ENCODE assay signal across 19 cellular contexts in the genomic region with DNA sequence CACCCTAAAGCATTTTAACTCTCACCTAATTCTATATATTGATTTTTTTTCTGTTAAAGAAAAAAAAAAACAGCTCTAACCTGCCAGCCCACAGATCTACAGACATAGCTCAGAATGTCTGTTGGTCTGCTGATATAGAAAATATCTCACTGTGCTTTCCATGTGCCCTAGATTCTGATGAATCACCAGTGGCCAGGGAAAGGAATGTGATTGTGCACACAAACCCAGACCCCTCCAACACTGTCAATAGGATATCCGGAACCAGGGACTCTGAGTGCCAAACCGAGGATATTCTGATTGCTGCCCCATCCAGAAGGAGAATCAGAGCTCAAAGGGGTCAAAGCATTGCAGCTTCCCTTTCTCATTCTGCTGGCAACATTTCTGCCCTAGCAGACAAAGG. TPM values are rescaled to one million over a fixed set of nuclear protein-coding genes. Genes with fewer than 3 reads are reported as not detected.
DNase-seq lines count a peak whose midpoint lies in the region; ATAC-seq, FAIRE-seq and TF ChIP-seq lines count a peak whose summit lies in the region.
"Had no signal": no experiment of that assay in that cellular context is flagged by ENCODE, and none has a peak within 500 bp of the region (broad histone marks: within the 10 kb centered on the region; RNA-seq: fewer than 3 reads in every experiment).

No MANE protein-coding gene starts in this region.

- H3K4me1 ChIP-seq in HepG2 (ENCODE audit: insufficient read depth, low read length) = peaks cover 8% of the 10 kb centered on the region
- no peaks in the 10 kb centered on the region for H3K4me1 ChIP-seq in right lobe of liver
- H3K4me1 ChIP-seq: A549, Caco-2 had no signal

- no peak for TF ChIP-seq EP300 in HepG2 (IDR thresholded peaks at IDR 0.05; ENCODE audit: low read depth in 2 of 2, low read length in 2 of 2)
- TF ChIP-seq EP300 in HepG2 (CRISPR knock-in tag; IDR thresholded peaks at IDR 0.05; ENCODE audit: borderline replicate concordance) = no peak

- CTCF ChIA-PET in HepG2 (lab: Yijun Ruan, JAX; ENCODE audit: low intra/inter-chr PET ratio, low total read pairs) = no interaction called here

- H3K27me3 ChIP-seq in HepG2 (ENCODE audit: control insufficient read depth in 1 of 2, insufficient read depth in 2 of 2, low read length in 2 of 2) (no peaks in the 10 kb centered on the region), right lobe of liver (no peaks in the 10 kb centered on the region)

- no peak for TF ChIP-seq RAD21 in HepG2 (CRISPR knock-in tag; IDR thresholded peaks at IDR 0.05)

- no CpG with 5 or more reads among the region's 2 CpGs for WGBS in HepG2 (ENCODE audit: low lambda C conversion rate)
- 55% methylated on average over 2 of the region's 2 CpGs for WGBS in right lobe of liver (ENCODE audit: insufficient coverage, low coverage, low lambda C conversion rate, missing lambda C conversion rate)

- H3K27me3 Mint-ChIP-seq in activated T-helper 1 cell treated with anti-CD3 and anti-CD28 coated beads, Interleukin-12 subunit alpha, Interleukin-12 subunit beta, Interleukin-2, Interleukin-4 antibody, amounts not matched to agents 30 ng/mL and 10 ng/mL and 1 ng/mL, durations not matched to agents 14 hours and 24 hours and 36 hours (ENCODE audit: insufficient read depth) = no peaks in the 10 kb centered on the region
- H3K27me3 Mint-ChIP-seq: CD4-positive, alpha-beta T cell had no signal

- no peak overlapping the region for H3K4me2 ChIP-seq in HepG2 (ENCODE audit: low read depth, low read length)
- H3K4me2 ChIP-seq: A549 had no signal

- H4K20me1 ChIP-seq in HepG2 (ENCODE audit: insufficient read depth, low read length) = no peaks in the 10 kb centered on the region

- intact Hi-C loops in HepG2 (cut with micrococcal nuclease; ENCODE audit: unreplicated experiment) = loop anchor here (1.0 kb wide), 1 partner anchor 15 kb away; no protein-coding TSS in a partner anchor
- intact Hi-C loops in right lobe of liver (cut with DNase I) = no loop called here
- intact Hi-C loops in activated T-helper 1 cell treated with anti-CD3 and anti-CD28 coated beads, Interleukin-12 subunit alpha, Interleukin-12 subunit beta, Interleukin-2, Interleukin-4 antibody, amounts not matched to agents 30 ng/mL and 10 ng/mL and 1 ng/mL, durations not matched to agents 14 hours and 24 hours and 36 hours (cut with micrococcal nuclease) = no loop called here

- H3K9me3 ChIP-seq in HepG2 (ENCODE audit: low read length) (no peaks in the 10 kb centered on the region), right lobe of liver (no peaks in the 10 kb centered on the region)
- H3K9me3 ChIP-seq: A549, Caco-2 had no signal

- H2AFZ ChIP-seq in HepG2 (ENCODE audit: low read length) = no peak overlapping the region

- peak; percentile 51 for DNase-seq in HepG2 (ENCODE audit: low spot score)
- no peak for DNase-seq in right lobe of liver
- peak; percentile 71 for DNase-seq in dermis blood vessel endothelial cell
- peak; percentile 13 for DNase-seq in glomerular visceral epithelial cell (ENCODE audit: extremely low spot score)
- DNase-seq in activated T-helper 1 cell treated with anti-CD3 and anti-CD28 coated beads, Interleukin-12 subunit alpha, Interleukin-12 subunit beta, Interleukin-2, Interleukin-4 antibody, amounts not matched to agents 30 ng/mL and 10 ng/mL and 1 ng/mL, durations not matched to agents 14 hours and 24 hours and 36 hours (ENCODE audit: low spot score) = no peak
- DNase-seq in dedifferentiated amniotic fluid mesenchymal stem cell (ENCODE audit: extremely low spot score) = no peak
- no peak for DNase-seq in nucleus accumbens (lab: John Stamatoyannopoulos, UW)
- DNase-seq: AML-193; Caco-2; CD4-positive, alpha-beta T cell; GF-D8; H9 had no signal

- no peak overlapping the region for H3K4me3 Mint-ChIP-seq in activated T-helper 1 cell treated with anti-CD3 and anti-CD28 coated beads, Interleukin-12 subunit alpha, Interleukin-12 subunit beta, Interleukin-2, Interleukin-4 antibody, amounts not matched to agents 30 ng/mL and 10 ng/mL and 1 ng/mL, durations not matched to agents 14 hours and 24 hours and 36 hours
- H3K4me3 Mint-ChIP-seq: CD4-positive, alpha-beta T cell; H9 had no signal

- H3K27ac ChIP-seq in HepG2 (ENCODE audit: extremely low read length, insufficient read depth, low read length) (no peak overlapping the region), right lobe of liver (no peak overlapping the region)
- H3K27ac ChIP-seq: 22Rv1, A549, C4-2B had no signal

- POLR2A ChIA-PET in HepG2 (lab: Yijun Ruan, JAX) = no interaction called here

- no peak for FAIRE-seq in HepG2 (lab: Jason Lieb, UNC)
- FAIRE-seq: A549, D721Med, GM19239, H1 had no signal

- H3K9me3 Mint-ChIP-seq in activated T-helper 1 cell treated with anti-CD3 and anti-CD28 coated beads, Interleukin-12 subunit alpha, Interleukin-12 subunit beta, Interleukin-2, Interleukin-4 antibody, amounts not matched to agents 30 ng/mL and 10 ng/mL and 1 ng/mL, durations not matched to agents 14 hours and 24 hours and 36 hours = no peaks in the 10 kb centered on the region
- H3K9me3 Mint-ChIP-seq: CD4-positive, alpha-beta T cell; H9 had no signal

- H3K4me3 ChIP-seq in HepG2 (replicated peaks in 1 of 3; ENCODE audit: insufficient read depth in 1 of 3, low read depth in 2 of 3, low read length in 3 of 3) (no peak overlapping the region), right lobe of liver (no peak overlapping the region)
- H3K4me3 ChIP-seq: A549 had no signal

- no TSS peak for BruUV-seq in HepG2 (replicated peaks; lab: Mats Ljungman, UMichigan)

- in situ Hi-C loops in HepG2 (cut with HindIII; ENCODE audit: extremely low pct_ligation_motif_present, low pct_unique_long_range_greater_than_20kb) = no loop called here

- TF ChIP-seq CTCF in HepG2 (CRISPR knock-in tag; IDR thresholded peaks at IDR 0.05) = no peak
- TF ChIP-seq CTCF in right lobe of liver (IDR thresholded peaks at IDR 0.05) = no peak

- peaks cover 3% of the 10 kb centered on the region for H3K36me3 Mint-ChIP-seq in activated T-helper 1 cell treated with anti-CD3 and anti-CD28 coated beads, Interleukin-12 subunit alpha, Interleukin-12 subunit beta, Interleukin-2, Interleukin-4 antibody, amounts not matched to agents 30 ng/mL and 10 ng/mL and 1 ng/mL, durations not matched to agents 14 hours and 24 hours and 36 hours (ENCODE audit: low read depth)

- no peak for TF ChIP-seq POLR2A in HepG2 (IDR thresholded peaks at IDR 0.05; ENCODE audit: insufficient read depth in 1 of 2, low read depth in 2 of 2, low read length in 2 of 2)
- no peak for TF ChIP-seq POLR2A in right lobe of liver (IDR thresholded peaks at IDR 0.05)

- no peaks in the 10 kb centered on the region for H3K4me1 Mint-ChIP-seq in activated T-helper 1 cell treated with anti-CD3 and anti-CD28 coated beads, Interleukin-12 subunit alpha, Interleukin-12 subunit beta, Interleukin-2, Interleukin-4 antibody, amounts not matched to agents 30 ng/mL and 10 ng/mL and 1 ng/mL, durations not matched to agents 14 hours and 24 hours and 36 hours (ENCODE audit: low read depth)

- ATAC-seq in HepG2 = peak; percentile 66
- no peak for ATAC-seq in right lobe of liver
- no peak for ATAC-seq in GM18498 (IDR thresholded peaks at IDR 0.05; ENCODE audit: unreplicated experiment)
- ATAC-seq: A549 had no signal

- H3K27ac Mint-ChIP-seq in activated T-helper 1 cell treated with anti-CD3 and anti-CD28 coated beads, Interleukin-12 subunit alpha, Interleukin-12 subunit beta, Interleukin-2, Interleukin-4 antibody, amounts not matched to agents 30 ng/mL and 10 ng/mL and 1 ng/mL, durations not matched to agents 14 hours and 24 hours and 36 hours = no peak overlapping the region
- H3K27ac Mint-ChIP-seq: CD4-positive, alpha-beta T cell; H9 had no signal

- H3K36me3 ChIP-seq in HepG2 (replicated peaks in 1 of 2; ENCODE audit: control insufficient read depth in 1 of 2, insufficient read depth in 2 of 2, low read length in 2 of 2) (no peaks in the 10 kb centered on the region), right lobe of liver (no peaks in the 10 kb centered on the region)

- no peaks in the 10 kb centered on the region for H3K79me2 ChIP-seq in HepG2 (ENCODE audit: insufficient read depth, low read length)

- no peak overlapping the region for H3K9ac ChIP-seq in HepG2 (ENCODE audit: insufficient read depth, low read depth, low read length)

TF ChIP-seq in HepG2, 621 proteins besides CTCF, POLR2A, EP300 and RAD21 (continues in another document):
- no peak for TF ChIP-seq SOX6 (IDR thresholded peaks at IDR 0.05)
- no peak for TF ChIP-seq SOX6 (CRISPR knock-in tag; IDR thresholded peaks at IDR 0.05)

RNA-seq across cellular contexts. Expression of a gene that starts 12.1 kb away (rescaled TPM):
- total RNA-seq in HepG2 (2016; rRNA removed; fragmentation: Illumina TruSeq; extraction: Trizol) (24.2 and 29.0 TPM in 2 replicates), right lobe of liver (10 to 100 TPM in 5 of 6 experiments, 1 to 10 TPM in 1; 7.0 to 15.2 (median 13.8) TPM), dermis blood vessel endothelial cell (6.3 and 10.5 TPM in 2 replicates)
- 3.4 and 3.6 TPM in 2 replicates for total RNA-seq in HepG2 (2016; cell fraction: cytosol; rRNA removed; fragmentation: Illumina TruSeq; extraction: Trizol; ENCODE audit: low read depth)
- total RNA-seq in HepG2 (2016; cell fraction: insoluble cytoplasmic fraction; rRNA removed; fragmentation: Illumina TruSeq; extraction: Trizol) = 25.6 and 30.1 TPM in 2 replicates
- total RNA-seq in HepG2 (2016; cell fraction: membrane; rRNA removed; fragmentation: Illumina TruSeq; extraction: Trizol) = 15.1 and 16.1 TPM in 2 replicates
- 46.3 and 51.2 TPM in 2 replicates for total RNA-seq in HepG2 (2016; cell fraction: nucleus; rRNA removed; fragmentation: Illumina TruSeq; extraction: Trizol)
- 98.2 and 129 TPM in 2 replicates for polyA plus RNA-seq in HepG2 (2011; rRNA removed)
- 52.1 and 54.9 TPM in 2 replicates for polyA plus RNA-seq in HepG2 (2011; cell fraction: cytosol; rRNA removed)
- polyA plus RNA-seq in HepG2 (2011; cell fraction: nucleus; rRNA removed) = 132 and 134 TPM in 2 replicates
- 50.7 and 55.4 TPM in 2 replicates for polyA plus RNA-seq in HepG2 (2012)
- polyA plus RNA-seq in HepG2 (2016; cell fraction: cytosol; fragmentation: Illumina TruSeq; extraction: Trizol; ENCODE audit: low read depth) = 2.7 and 4.0 TPM in 2 replicates
- polyA plus RNA-seq in HepG2 (2016; cell fraction: insoluble cytoplasmic fraction; fragmentation: Illumina TruSeq; extraction: Trizol; ENCODE audit: low read depth) = 41.9 and 45.6 TPM in 2 replicates
- polyA plus RNA-seq in HepG2 (2016; cell fraction: membrane; fragmentation: Illumina TruSeq; extraction: Trizol; ENCODE audit: low read depth) = 14.3 and 15.0 TPM in 2 replicates
- polyA plus RNA-seq in HepG2 (2016; cell fraction: nucleus; fragmentation: Illumina TruSeq; extraction: Trizol; ENCODE audit: insufficient read depth, low read depth) = 122 and 131 TPM in 2 replicates
- 29.6 and 74.2 TPM in 2 replicates for polyA minus RNA-seq in HepG2 (2011; rRNA and poly(A)+ RNA removed; ENCODE audit: low replicate concordance)
- polyA minus RNA-seq in HepG2 (2011; cell fraction: cytosol; rRNA and poly(A)+ RNA removed) = 26.4 and 26.5 TPM in 2 replicates
- 77.5 and 82.1 TPM in 2 replicates for polyA minus RNA-seq in HepG2 (2011; cell fraction: nucleus; rRNA and poly(A)+ RNA removed)
- 1.1 and 1.4 TPM in 2 replicates for total RNA-seq in activated T-helper 1 cell treated with anti-CD3 and anti-CD28 coated beads, Interleukin-12 subunit alpha, Interleukin-12 subunit beta, Interleukin-2, Interleukin-4 antibody, amounts not matched to agents 30 ng/mL and 10 ng/mL and 1 ng/mL, durations not matched to agents 14 hours and 24 hours and 36 hours

Comparison
In these comparisons a context has a peak if more than half of its experiments do, and no peak if none do; other contexts are left out.
1. DNase-seq: peak in HepG2 (single experiment), dermis blood vessel endothelial cell (single experiment) and glomerular visceral epithelial cell (single experiment); none in right lobe of liver (0 of 3), activated T-helper 1 cell treated with anti-CD3 and anti-CD28 coated beads, Interleukin-12 subunit alpha, Interleukin-12 subunit beta, Interleukin-2, Interleukin-4 antibody, amounts not matched to agents 30 ng/mL and 10 ng/mL and 1 ng/mL, durations not matched to agents 14 hours and 24 hours and 36 hours (single experiment), dedifferentiated amniotic fluid mesenchymal stem cell (single experiment) and nucleus accumbens (0 of 56).